In the genomic region with DNA sequence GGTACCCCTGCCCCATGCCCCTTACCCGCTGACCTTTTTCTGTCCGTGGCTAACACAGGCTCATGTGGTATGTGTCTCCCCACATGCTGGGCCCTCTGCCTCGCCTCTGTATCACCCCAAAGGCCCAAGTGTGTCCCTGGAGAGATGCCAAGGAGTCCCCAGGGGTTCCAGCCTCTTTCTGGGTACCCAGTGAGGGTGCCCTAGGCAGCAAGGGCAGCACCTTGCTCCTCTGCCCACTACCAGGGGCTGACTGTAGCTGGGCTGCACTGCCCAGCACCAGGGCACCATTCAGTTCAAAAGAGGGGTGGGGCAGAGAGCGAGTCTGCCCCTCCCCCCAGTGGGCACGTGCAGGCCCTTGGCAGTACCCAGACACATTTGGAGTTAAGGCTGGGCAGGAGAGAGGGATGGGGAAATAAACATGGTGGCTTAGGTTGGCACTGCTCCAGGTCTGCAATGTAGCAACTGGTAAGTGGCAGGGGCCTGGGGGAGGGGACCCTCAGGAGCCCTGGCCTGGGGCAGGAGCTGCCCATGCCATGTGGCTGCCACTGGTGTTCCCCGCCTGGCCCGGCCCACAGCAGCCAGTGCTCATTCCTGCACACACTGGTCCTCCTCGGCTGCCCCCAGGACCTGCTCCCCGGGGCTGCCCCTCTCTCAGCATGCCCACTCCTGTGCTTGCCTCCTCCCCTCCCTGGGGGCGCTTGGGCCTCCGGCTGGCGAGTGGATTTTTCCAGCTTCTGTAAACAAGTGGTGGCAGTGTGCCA, we compare ENCODE assay signal across 1 cellular context.
TF ChIP-seq lines count a peak whose summit lies in the region.

No MANE protein-coding gene starts in this region.

TF ChIP-seq in HepG2, 621 proteins besides CTCF, POLR2A, EP300 and RAD21 (continued from another document and continues in another):
- peak; percentile 52; the same call in 1 of the 2 replicates for TF ChIP-seq FOXO1 (CRISPR knock-in tag; IDR thresholded peaks at IDR 0.05)
- 0 out of 2 replicates have a peak, but pooled peaks have one; percentile 45 for TF ChIP-seq DPF2 (CRISPR knock-in tag; IDR thresholded peaks at IDR 0.05; ENCODE audit: borderline replicate concordance, low read depth)
- TF ChIP-seq EZH2 (conservative IDR thresholded peaks at IDR 0.05; ENCODE audit: low read depth, low read length), result no peak
- TF ChIP-seq, protein P1, sequence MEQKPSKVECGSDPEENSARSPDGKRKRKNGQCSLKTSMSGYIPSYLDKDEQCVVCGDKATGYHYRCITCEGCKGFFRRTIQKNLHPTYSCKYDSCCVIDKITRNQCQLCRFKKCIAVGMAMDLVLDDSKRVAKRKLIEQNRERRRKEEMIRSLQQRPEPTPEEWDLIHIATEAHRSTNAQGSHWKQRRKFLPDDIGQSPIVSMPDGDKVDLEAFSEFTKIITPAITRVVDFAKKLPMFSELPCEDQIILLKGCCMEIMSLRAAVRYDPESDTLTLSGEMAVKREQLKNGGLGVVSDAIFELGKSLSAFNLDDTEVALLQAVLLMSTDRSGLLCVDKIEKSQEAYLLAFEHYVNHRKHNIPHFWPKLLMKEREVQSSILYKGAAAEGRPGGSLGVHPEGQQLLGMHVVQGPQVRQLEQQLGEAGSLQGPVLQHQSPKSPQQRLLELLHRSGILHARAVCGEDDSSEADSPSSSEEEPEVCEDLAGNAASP (CRISPR knock-in tag; IDR thresholded peaks at IDR 0.05; ENCODE audit: borderline replicate concordance), result no peak
- TF ChIP-seq TMF1 (CRISPR knock-in tag; IDR thresholded peaks at IDR 0.05; ENCODE audit: low read depth), result peak; percentile 49; the same call in 1 of the 2 replicates
- TF ChIP-seq KLF16 (CRISPR knock-in tag; IDR thresholded peaks at IDR 0.05), result 0 out of 4 replicates have a peak, but pooled peaks of 1 of the 2 experiments have one; percentile 17
- TF ChIP-seq AGO1 (IDR thresholded peaks at IDR 0.05; ENCODE audit: low read depth, low read length, poor library complexity, severe bottlenecking), result peak; percentile 77
- TF ChIP-seq, protein P2, sequence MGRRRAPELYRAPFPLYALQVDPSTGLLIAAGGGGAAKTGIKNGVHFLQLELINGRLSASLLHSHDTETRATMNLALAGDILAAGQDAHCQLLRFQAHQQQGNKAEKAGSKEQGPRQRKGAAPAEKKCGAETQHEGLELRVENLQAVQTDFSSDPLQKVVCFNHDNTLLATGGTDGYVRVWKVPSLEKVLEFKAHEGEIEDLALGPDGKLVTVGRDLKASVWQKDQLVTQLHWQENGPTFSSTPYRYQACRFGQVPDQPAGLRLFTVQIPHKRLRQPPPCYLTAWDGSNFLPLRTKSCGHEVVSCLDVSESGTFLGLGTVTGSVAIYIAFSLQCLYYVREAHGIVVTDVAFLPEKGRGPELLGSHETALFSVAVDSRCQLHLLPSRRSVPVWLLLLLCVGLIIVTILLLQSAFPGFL (CRISPR knock-in tag; IDR thresholded peaks at IDR 0.05), result no peak
- TF ChIP-seq ATRX (CRISPR knock-in tag; IDR thresholded peaks at IDR 0.05; ENCODE audit: borderline replicate concordance), result no peak
- peak; percentile 48 for TF ChIP-seq HOXA3 (CRISPR knock-in tag; IDR thresholded peaks at IDR 0.05)
- TF ChIP-seq RARA (CRISPR knock-in tag; IDR thresholded peaks at IDR 0.05), result peak; percentile 5; the same call in 1 of the 2 replicates
- TF ChIP-seq ZNF788 (CRISPR knock-in tag; IDR thresholded peaks at IDR 0.05; ENCODE audit: borderline replicate concordance), result no peak
- TF ChIP-seq SOX13 (IDR thresholded peaks at IDR 0.05), result no peak
- TF ChIP-seq SOX13 (CRISPR knock-in tag; conservative IDR thresholded peaks at IDR 0.05 in 1 of 2, IDR thresholded peaks at IDR 0.05 in 1 of 2), result no peak
- peak; percentile 51; the same call in 1 of the 2 replicates for TF ChIP-seq HDAC1 (CRISPR knock-in tag; IDR thresholded peaks at IDR 0.05)
- no peak; the same call in 1 of the 2 replicates for TF ChIP-seq GABPB1 (CRISPR knock-in tag; IDR thresholded peaks at IDR 0.05)
- TF ChIP-seq ZNF224 (CRISPR knock-in tag; IDR thresholded peaks at IDR 0.05), result no peak
- TF ChIP-seq TOE1 (CRISPR knock-in tag; IDR thresholded peaks at IDR 0.05), result no peak
- TF ChIP-seq, protein P3, sequence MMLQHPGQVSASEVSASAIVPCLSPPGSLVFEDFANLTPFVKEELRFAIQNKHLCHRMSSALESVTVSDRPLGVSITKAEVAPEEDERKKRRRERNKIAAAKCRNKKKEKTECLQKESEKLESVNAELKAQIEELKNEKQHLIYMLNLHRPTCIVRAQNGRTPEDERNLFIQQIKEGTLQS (CRISPR knock-in tag; IDR thresholded peaks at IDR 0.05), result no peak; the same call in 1 of the 2 replicates
- TF ChIP-seq NR2C2 (CRISPR knock-in tag; IDR thresholded peaks at IDR 0.05; ENCODE audit: borderline replicate concordance), result no peak
- TF ChIP-seq FOXA1 (IDR thresholded peaks at IDR 0.05), result no peak
- TF ChIP-seq FOXA1 (CRISPR knock-in tag; IDR thresholded peaks at IDR 0.05), result peak; percentile 85
- TF ChIP-seq ZNF44 (CRISPR knock-in tag; IDR thresholded peaks at IDR 0.05), result 0 out of 2 replicates have a peak, but pooled peaks have one; percentile 52
- TF ChIP-seq, protein P4, sequence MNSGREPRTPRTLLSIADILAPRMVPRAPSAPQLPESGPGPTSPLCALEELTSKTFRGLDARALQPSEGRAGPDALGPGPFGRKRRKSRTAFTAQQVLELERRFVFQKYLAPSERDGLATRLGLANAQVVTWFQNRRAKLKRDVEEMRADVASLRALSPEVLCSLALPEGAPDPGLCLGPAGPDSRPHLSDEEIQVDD (CRISPR knock-in tag; IDR thresholded peaks at IDR 0.05; ENCODE audit: borderline replicate concordance), result no peak
- TF ChIP-seq, protein P5, sequence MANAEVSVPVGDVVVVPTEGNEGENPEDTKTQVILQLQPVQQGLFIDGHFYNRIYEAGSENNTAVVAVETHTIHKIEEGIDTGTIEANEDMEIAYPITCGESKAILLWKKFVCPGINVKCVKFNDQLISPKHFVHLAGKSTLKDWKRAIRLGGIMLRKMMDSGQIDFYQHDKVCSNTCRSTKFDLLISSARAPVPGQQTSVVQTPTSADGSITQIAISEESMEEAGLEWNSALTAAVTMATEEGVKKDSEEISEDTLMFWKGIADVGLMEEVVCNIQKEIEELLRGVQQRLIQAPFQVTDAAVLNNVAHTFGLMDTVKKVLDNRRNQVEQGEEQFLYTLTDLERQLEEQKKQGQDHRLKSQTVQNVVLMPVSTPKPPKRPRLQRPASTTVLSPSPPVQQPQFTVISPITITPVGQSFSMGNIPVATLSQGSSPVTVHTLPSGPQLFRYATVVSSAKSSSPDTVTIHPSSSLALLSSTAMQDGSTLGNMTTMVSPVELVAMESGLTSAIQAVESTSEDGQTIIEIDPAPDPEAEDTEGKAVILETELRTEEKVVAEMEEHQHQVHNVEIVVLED (CRISPR knock-in tag; IDR thresholded peaks at IDR 0.05; ENCODE audit: borderline replicate concordance), result no peak
- TF ChIP-seq ZBTB7B (CRISPR knock-in tag; IDR thresholded peaks at IDR 0.05), result peak; percentile 71
- TF ChIP-seq MYC (CRISPR knock-in tag; IDR thresholded peaks at IDR 0.05; ENCODE audit: borderline replicate concordance), result peak; percentile 51; the same call in 1 of the 2 replicates
- TF ChIP-seq, protein P6, sequence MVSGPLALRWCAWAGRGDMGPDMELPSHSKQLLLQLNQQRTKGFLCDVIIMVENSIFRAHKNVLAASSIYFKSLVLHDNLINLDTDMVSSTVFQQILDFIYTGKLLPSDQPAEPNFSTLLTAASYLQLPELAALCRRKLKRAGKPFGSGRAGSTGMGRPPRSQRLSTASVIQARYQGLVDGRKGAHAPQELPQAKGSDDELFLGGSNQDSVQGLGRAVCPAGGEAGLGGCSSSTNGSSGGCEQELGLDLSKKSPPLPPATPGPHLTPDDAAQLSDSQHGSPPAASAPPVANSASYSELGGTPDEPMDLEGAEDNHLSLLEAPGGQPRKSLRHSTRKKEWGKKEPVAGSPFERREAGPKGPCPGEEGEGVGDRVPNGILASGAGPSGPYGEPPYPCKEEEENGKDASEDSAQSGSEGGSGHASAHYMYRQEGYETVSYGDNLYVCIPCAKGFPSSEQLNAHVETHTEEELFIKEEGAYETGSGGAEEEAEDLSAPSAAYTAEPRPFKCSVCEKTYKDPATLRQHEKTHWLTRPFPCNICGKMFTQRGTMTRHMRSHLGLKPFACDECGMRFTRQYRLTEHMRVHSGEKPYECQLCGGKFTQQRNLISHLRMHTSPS (CRISPR knock-in tag; IDR thresholded peaks at IDR 0.05; ENCODE audit: low read depth), result peak; percentile 99
- no peak for TF ChIP-seq SSRP1 (CRISPR knock-in tag; IDR thresholded peaks at IDR 0.05)
- TF ChIP-seq, protein P7, sequence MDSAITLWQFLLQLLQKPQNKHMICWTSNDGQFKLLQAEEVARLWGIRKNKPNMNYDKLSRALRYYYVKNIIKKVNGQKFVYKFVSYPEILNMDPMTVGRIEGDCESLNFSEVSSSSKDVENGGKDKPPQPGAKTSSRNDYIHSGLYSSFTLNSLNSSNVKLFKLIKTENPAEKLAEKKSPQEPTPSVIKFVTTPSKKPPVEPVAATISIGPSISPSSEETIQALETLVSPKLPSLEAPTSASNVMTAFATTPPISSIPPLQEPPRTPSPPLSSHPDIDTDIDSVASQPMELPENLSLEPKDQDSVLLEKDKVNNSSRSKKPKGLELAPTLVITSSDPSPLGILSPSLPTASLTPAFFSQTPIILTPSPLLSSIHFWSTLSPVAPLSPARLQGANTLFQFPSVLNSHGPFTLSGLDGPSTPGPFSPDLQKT (CRISPR knock-in tag; IDR thresholded peaks at IDR 0.05; ENCODE audit: borderline replicate concordance), result no peak
- 0 out of 2 replicates have a peak, but pooled peaks have one; percentile 7 for TF ChIP-seq MEIS2 (CRISPR knock-in tag; IDR thresholded peaks at IDR 0.05)
- TF ChIP-seq ZNF160 (CRISPR knock-in tag; IDR thresholded peaks at IDR 0.05), result no peak
- TF ChIP-seq HNRNPL (IDR thresholded peaks at IDR 0.05; ENCODE audit: low read depth, low read length), result peak; percentile 100
- TF ChIP-seq RBM22 (optimal IDR thresholded peaks at IDR 0.05; ENCODE audit: low read length), result no peak
- TF ChIP-seq, protein P8, sequence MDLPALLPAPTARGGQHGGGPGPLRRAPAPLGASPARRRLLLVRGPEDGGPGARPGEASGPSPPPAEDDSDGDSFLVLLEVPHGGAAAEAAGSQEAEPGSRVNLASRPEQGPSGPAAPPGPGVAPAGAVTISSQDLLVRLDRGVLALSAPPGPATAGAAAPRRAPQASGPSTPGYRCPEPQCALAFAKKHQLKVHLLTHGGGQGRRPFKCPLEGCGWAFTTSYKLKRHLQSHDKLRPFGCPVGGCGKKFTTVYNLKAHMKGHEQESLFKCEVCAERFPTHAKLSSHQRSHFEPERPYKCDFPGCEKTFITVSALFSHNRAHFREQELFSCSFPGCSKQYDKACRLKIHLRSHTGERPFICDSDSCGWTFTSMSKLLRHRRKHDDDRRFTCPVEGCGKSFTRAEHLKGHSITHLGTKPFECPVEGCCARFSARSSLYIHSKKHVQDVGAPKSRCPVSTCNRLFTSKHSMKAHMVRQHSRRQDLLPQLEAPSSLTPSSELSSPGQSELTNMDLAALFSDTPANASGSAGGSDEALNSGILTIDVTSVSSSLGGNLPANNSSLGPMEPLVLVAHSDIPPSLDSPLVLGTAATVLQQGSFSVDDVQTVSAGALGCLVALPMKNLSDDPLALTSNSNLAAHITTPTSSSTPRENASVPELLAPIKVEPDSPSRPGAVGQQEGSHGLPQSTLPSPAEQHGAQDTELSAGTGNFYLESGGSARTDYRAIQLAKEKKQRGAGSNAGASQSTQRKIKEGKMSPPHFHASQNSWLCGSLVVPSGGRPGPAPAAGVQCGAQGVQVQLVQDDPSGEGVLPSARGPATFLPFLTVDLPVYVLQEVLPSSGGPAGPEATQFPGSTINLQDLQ (CRISPR knock-in tag; IDR thresholded peaks at IDR 0.05), result peak; percentile 49; the same call in 1 of the 2 replicates
- no peak for TF ChIP-seq NONO (IDR thresholded peaks at IDR 0.05)
- TF ChIP-seq NONO (CRISPR knock-in tag; conservative IDR thresholded peaks at IDR 0.05), result peak; percentile 16; the same call in 1 of the 2 replicates
- TF ChIP-seq, protein P9, sequence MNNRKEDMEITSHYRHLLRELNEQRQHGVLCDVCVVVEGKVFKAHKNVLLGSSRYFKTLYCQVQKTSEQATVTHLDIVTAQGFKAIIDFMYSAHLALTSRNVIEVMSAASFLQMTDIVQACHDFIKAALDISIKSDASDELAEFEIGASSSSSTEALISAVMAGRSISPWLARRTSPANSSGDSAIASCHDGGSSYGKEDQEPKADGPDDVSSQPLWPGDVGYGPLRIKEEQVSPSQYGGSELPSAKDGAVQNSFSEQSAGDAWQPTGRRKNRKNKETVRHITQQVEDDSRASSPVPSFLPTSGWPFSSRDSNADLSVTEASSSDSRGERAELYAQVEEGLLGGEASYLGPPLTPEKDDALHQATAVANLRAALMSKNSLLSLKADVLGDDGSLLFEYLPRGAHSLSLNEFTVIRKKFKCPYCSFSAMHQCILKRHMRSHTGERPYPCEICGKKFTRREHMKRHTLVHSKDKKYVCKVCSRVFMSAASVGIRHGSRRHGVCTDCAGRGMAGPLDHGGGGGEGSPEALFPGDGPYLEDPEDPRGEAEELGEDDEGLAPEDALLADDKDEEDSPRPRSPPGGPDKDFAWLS (CRISPR knock-in tag; IDR thresholded peaks at IDR 0.05; ENCODE audit: borderline replicate concordance), result 0 out of 2 replicates have a peak, but pooled peaks have one; percentile 49
- no peak for TF ChIP-seq ZNF781 (CRISPR knock-in tag; IDR thresholded peaks at IDR 0.05; ENCODE audit: borderline replicate concordance, not compliant biosample characterization)
- TF ChIP-seq, protein P10, sequence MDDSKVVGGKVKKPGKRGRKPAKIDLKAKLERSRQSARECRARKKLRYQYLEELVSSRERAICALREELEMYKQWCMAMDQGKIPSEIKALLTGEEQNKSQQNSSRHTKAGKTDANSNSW (CRISPR knock-in tag; IDR thresholded peaks at IDR 0.05; ENCODE audit: borderline replicate concordance), result 0 out of 2 replicates have a peak, but pooled peaks have one; percentile 77
- TF ChIP-seq ZNF713 (CRISPR knock-in tag; IDR thresholded peaks at IDR 0.05), result 0 out of 2 replicates have a peak, but pooled peaks have one; percentile 70
- no peak for TF ChIP-seq ZNF441 (CRISPR knock-in tag; IDR thresholded peaks at IDR 0.05; ENCODE audit: borderline replicate concordance)
- TF ChIP-seq ZNF563 (CRISPR knock-in tag; IDR thresholded peaks at IDR 0.05), result no peak
- peak; percentile 53 for TF ChIP-seq AGO2 (optimal IDR thresholded peaks at IDR 0.05; ENCODE audit: low read depth, low read length)
- 0 out of 2 replicates have a peak, but pooled peaks have one; percentile 40 for TF ChIP-seq ZSCAN29 (CRISPR knock-in tag; conservative IDR thresholded peaks at IDR 0.05)
- TF ChIP-seq CBX2 (IDR thresholded peaks at IDR 0.05; ENCODE audit: low read depth, low read length), result no peak
- TF ChIP-seq CBX2 (CRISPR knock-in tag; IDR thresholded peaks at IDR 0.05; ENCODE audit: low read depth), result no peak
- TF ChIP-seq MAZ (IDR thresholded peaks at IDR 0.05; ENCODE audit: borderline replicate concordance, low read depth, low read length), result peak; percentile 44
- TF ChIP-seq MAZ (CRISPR knock-in tag; IDR thresholded peaks at IDR 0.05; ENCODE audit: low read depth), result no peak
- 0 out of 2 replicates have a peak, but pooled peaks have one; percentile 12 for TF ChIP-seq ZNF335 (CRISPR knock-in tag; IDR thresholded peaks at IDR 0.05)
- TF ChIP-seq RFX5 (IDR thresholded peaks at IDR 0.05; ENCODE audit: low read depth, low read length), result no peak
